ENCODE assay signal across 9 cellular contexts in genomic region chr9:94945191-94946144, GRCh38.
DNase-seq lines count a peak whose midpoint lies in the region; ATAC-seq and TF ChIP-seq lines count a peak whose summit lies in the region.
"Had no signal": no experiment of that assay in that cellular context is flagged by ENCODE, and none has a peak within 500 bp of the region (broad histone marks: within the 10 kb centered on the region; RNA-seq: fewer than 3 reads in every experiment).

No MANE protein-coding gene starts in this region.

- CTCF ChIA-PET in CD4-positive, alpha-beta T cell (lab: Charles Lee), result no interaction called here

- intact Hi-C loops in esophagus squamous epithelium (cut with DNase I), result no loop called here
- intact Hi-C loops in CD4-positive, alpha-beta T cell (cut with DNase I, micrococcal nuclease), result no loop called here

- H3K4me1 ChIP-seq in Peyer's patch (peaks cover 0 to 21% (median 0%) of the 10 kb centered on the region in 4 donors), esophagus squamous epithelium (peaks cover 14 to 57% (median 42%) of the 10 kb centered on the region in 3 donors)

- no peak for ATAC-seq in GM19351 (IDR thresholded peaks at IDR 0.05; ENCODE audit: unreplicated experiment)
- ATAC-seq in CD4-positive, alpha-beta T cell (ENCODE audit: poor library complexity), result no peak

- H3K4me3 Mint-ChIP-seq in CD4-positive, alpha-beta T cell, result no peak overlapping the region
- H3K4me3 Mint-ChIP-seq: natural killer cell had no signal

- no peak overlapping the region for H3K4me3 ChIP-seq in Peyer's patch
- no peak overlapping the region for H3K4me3 ChIP-seq in esophagus squamous epithelium

- peaks cover 9% of the 10 kb centered on the region for H3K4me1 Mint-ChIP-seq in CD4-positive, alpha-beta T cell (ENCODE audit: low read depth)

- H3K36me3 Mint-ChIP-seq in CD4-positive, alpha-beta T cell (ENCODE audit: low read depth), result peaks cover 4% of the 10 kb centered on the region
- H3K36me3 Mint-ChIP-seq: natural killer cell had no signal

- H3K27me3 ChIP-seq in Peyer's patch (no peaks in the 10 kb centered on the region), esophagus squamous epithelium (no peaks in the 10 kb centered on the region)
- no peaks in the 10 kb centered on the region for H3K27me3 ChIP-seq in CD4-positive, alpha-beta T cell (ENCODE audit: control insufficient read depth, insufficient read depth, low read length)

- H3K9me3 Mint-ChIP-seq in CD4-positive, alpha-beta T cell, result no peaks in the 10 kb centered on the region
- H3K9me3 Mint-ChIP-seq: natural killer cell had no signal

- 33 to 51% methylated on average over 14 of the region's 14 CpGs for WGBS in esophagus squamous epithelium, 2 donors

- TF ChIP-seq POLR2A in Peyer's patch (IDR thresholded peaks at IDR 0.05) (no peak), esophagus squamous epithelium (IDR thresholded peaks at IDR 0.05) (no peak)

- H3K9me3 ChIP-seq in Peyer's patch (no peaks in the 10 kb centered on the region), esophagus squamous epithelium (no peaks in the 10 kb centered on the region)
- no peaks in the 10 kb centered on the region for H3K9me3 ChIP-seq in CD4-positive, alpha-beta T cell (ENCODE audit: control insufficient read depth, low read length)

- POLR2A ChIA-PET in CD4-positive, alpha-beta T cell (lab: Charles Lee), result no interaction called here

- no peaks in the 10 kb centered on the region for H3K27me3 Mint-ChIP-seq in CD4-positive, alpha-beta T cell

- H3K27ac ChIP-seq in Peyer's patch (peak overlapping the region in 3 of 4 donors; percentile 26 to 51 (median 27)), esophagus squamous epithelium (peak overlapping the region; percentile 66 to 84 (median 80))
- no peak overlapping the region for H3K27ac ChIP-seq in CD4-positive, alpha-beta T cell (ENCODE audit: low read depth, low read length)

- TF ChIP-seq CTCF in Peyer's patch (IDR thresholded peaks at IDR 0.05) (no peak), esophagus squamous epithelium (IDR thresholded peaks at IDR 0.05) (no peak)
- no peak for TF ChIP-seq CTCF in CD4-positive, alpha-beta T cell (IDR thresholded peaks at IDR 0.05)

- DNase-seq in Ammon's horn (ENCODE audit: low spot score) (peak; percentile 83), Peyer's patch (peak in 1 of 3 donors; percentile 64), esophagus squamous epithelium (lab: John Stamatoyannopoulos, UW) (no peak), nucleus accumbens (lab: John Stamatoyannopoulos, UW) (peak in 30 of 56 donors; percentile 16 to 81 (median 32)), NOMO-1 treated with dmso at 0.1 percent for 144 hours (lab: John Stamatoyannopoulos, UW; ENCODE audit: unreplicated experiment) (no peak), COR-L47 (lab: John Stamatoyannopoulos, UW) (no peak)
- DNase-seq in CD4-positive, alpha-beta T cell, result no peak
- DNase-seq: natural killer cell had no signal

- no peak overlapping the region for H3K27ac Mint-ChIP-seq in CD4-positive, alpha-beta T cell
- H3K27ac Mint-ChIP-seq: natural killer cell had no signal

- H3K36me3 ChIP-seq in Peyer's patch, result no peaks in the 10 kb centered on the region
- H3K36me3 ChIP-seq in esophagus squamous epithelium, result no peaks in the 10 kb centered on the region

Comparison
In these comparisons a context has a peak if more than half of its experiments do, and no peak if none do; other contexts are left out.
1. DNase-seq: peak in Ammon's horn (single experiment) and nucleus accumbens (30 of 56); none in esophagus squamous epithelium (single experiment), NOMO-1 treated with dmso at 0.1 percent for 144 hours (single experiment), COR-L47 (single experiment) and CD4-positive, alpha-beta T cell (0 of 10).